Comparison of ENCODE assay signal across 1 cellular context in the genomic region with DNA sequence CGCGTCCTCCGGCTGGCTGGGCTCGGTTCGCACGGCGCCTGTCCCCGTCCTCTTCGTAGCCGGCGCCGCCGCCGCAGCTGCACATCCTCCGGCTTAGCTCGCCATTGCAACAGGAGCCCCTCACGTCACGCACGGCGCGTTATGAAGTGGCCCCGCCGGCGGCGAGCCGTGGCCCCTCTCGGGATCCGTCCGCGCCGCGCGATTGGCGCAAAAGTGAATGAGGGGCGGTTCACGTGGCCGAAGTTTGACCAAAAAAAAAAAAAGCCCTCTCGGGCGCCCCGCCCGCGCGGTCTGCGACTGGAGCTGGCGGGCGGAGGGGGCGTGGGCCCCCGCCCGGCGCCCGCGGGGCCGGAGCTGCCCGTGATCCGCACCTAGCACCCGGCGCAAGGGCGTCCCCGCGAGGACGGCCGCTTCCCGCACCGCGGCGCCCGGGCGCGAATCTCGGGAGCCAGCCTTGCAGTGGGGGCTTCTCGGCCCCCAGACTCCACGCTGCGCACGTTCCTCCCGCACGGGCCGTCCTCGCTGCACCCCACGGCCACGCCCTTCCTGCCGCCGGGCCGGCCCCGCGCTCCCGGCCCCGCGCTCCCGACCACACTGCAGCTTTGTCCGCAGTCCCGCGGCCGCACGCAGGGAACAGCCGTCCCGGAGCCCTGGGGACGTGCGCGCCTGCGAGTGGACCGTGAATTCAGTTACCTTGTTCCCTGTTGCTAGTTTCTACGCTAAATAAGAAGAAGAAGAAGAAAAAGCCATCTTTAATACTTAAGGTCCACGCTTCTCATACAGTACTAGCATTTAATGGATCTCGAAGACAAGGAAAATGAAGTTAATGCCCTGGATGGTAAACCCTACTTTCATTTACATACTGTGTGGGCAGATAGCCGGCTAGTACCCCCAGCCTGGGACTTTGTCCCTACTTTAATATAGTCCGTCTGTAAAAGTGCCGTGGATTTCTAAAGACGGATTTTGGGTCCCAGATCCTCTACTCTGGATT.
TF ChIP-seq lines count a peak whose summit lies in the region.

A gene with protein sequence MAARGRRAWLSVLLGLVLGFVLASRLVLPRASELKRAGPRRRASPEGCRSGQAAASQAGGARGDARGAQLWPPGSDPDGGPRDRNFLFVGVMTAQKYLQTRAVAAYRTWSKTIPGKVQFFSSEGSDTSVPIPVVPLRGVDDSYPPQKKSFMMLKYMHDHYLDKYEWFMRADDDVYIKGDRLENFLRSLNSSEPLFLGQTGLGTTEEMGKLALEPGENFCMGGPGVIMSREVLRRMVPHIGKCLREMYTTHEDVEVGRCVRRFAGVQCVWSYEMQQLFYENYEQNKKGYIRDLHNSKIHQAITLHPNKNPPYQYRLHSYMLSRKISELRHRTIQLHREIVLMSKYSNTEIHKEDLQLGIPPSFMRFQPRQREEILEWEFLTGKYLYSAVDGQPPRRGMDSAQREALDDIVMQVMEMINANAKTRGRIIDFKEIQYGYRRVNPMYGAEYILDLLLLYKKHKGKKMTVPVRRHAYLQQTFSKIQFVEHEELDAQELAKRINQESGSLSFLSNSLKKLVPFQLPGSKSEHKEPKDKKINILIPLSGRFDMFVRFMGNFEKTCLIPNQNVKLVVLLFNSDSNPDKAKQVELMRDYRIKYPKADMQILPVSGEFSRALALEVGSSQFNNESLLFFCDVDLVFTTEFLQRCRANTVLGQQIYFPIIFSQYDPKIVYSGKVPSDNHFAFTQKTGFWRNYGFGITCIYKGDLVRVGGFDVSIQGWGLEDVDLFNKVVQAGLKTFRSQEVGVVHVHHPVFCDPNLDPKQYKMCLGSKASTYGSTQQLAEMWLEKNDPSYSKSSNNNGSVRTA (minus strand): TSS at position 219 of the 991 bp plus-strand sequence. CDS start 592 bp downstream, outside the sequence.

TF ChIP-seq in WTC11, 78 proteins besides CTCF, POLR2A, EP300 and RAD21 (continued from another document):
- TF ChIP-seq IRF2 (CRISPR knock-in tag; IDR thresholded peaks at IDR 0.05; ENCODE audit: borderline replicate concordance, low read depth) (peak; percentile 47; the same call in 1 of the 2 replicates), JAZF1 (CRISPR knock-in tag; IDR thresholded peaks at IDR 0.05) (no peak), FOXJ3 (CRISPR knock-in tag; IDR thresholded peaks at IDR 0.05; ENCODE audit: borderline replicate concordance) (no peak), MXD4 (CRISPR knock-in tag; IDR thresholded peaks at IDR 0.05; ENCODE audit: borderline replicate concordance) (no peak), ELF4 (CRISPR knock-in tag; IDR thresholded peaks at IDR 0.05; ENCODE audit: low read depth) (no peak), CREB1 (CRISPR knock-in tag; IDR thresholded peaks at IDR 0.05) (no peak), SMAD4 (CRISPR knock-in tag; IDR thresholded peaks at IDR 0.05) (no peak), GABPB1 (CRISPR knock-in tag; IDR thresholded peaks at IDR 0.05) (0 out of 2 replicates have a peak, but pooled peaks have one; percentile 44), KAT7 (CRISPR knock-in tag; IDR thresholded peaks at IDR 0.05; ENCODE audit: borderline replicate concordance) (0 out of 2 replicates have a peak, but pooled peaks have one; percentile 11), CBFB (CRISPR knock-in tag; IDR thresholded peaks at IDR 0.05; ENCODE audit: low read depth) (no peak)
- TF ChIP-seq, protein P1, sequence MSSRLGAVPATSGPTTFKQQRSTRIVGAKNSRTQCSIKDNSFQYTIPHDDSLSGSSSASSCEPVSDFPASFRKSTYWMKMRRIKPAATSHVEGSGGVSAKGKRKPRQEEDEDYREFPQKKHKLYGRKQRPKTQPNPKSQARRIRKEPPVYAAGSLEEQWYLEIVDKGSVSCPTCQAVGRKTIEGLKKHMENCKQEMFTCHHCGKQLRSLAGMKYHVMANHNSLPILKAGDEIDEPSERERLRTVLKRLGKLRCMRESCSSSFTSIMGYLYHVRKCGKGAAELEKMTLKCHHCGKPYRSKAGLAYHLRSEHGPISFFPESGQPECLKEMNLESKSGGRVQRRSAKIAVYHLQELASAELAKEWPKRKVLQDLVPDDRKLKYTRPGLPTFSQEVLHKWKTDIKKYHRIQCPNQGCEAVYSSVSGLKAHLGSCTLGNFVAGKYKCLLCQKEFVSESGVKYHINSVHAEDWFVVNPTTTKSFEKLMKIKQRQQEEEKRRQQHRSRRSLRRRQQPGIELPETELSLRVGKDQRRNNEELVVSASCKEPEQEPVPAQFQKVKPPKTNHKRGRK (CRISPR knock-in tag; IDR thresholded peaks at IDR 0.05; ENCODE audit: borderline replicate concordance): no peak
- TF ChIP-seq, protein P2, sequence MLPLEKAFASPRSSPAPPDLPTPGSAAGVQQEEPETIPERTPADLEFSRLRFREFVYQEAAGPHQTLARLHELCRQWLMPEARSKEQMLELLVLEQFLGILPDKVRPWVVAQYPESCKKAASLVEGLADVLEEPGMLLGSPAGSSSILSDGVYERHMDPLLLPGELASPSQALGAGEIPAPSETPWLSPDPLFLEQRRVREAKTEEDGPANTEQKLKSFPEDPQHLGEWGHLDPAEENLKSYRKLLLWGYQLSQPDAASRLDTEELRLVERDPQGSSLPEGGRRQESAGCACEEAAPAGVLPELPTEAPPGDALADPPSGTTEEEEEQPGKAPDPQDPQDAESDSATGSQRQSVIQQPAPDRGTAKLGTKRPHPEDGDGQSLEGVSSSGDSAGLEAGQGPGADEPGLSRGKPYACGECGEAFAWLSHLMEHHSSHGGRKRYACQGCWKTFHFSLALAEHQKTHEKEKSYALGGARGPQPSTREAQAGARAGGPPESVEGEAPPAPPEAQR (CRISPR knock-in tag; IDR thresholded peaks at IDR 0.05): no peak
- TF ChIP-seq, protein P3, sequence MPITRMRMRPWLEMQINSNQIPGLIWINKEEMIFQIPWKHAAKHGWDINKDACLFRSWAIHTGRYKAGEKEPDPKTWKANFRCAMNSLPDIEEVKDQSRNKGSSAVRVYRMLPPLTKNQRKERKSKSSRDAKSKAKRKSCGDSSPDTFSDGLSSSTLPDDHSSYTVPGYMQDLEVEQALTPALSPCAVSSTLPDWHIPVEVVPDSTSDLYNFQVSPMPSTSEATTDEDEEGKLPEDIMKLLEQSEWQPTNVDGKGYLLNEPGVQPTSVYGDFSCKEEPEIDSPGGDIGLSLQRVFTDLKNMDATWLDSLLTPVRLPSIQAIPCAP (CRISPR knock-in tag; IDR thresholded peaks at IDR 0.05): no peak
- TF ChIP-seq, protein P4, sequence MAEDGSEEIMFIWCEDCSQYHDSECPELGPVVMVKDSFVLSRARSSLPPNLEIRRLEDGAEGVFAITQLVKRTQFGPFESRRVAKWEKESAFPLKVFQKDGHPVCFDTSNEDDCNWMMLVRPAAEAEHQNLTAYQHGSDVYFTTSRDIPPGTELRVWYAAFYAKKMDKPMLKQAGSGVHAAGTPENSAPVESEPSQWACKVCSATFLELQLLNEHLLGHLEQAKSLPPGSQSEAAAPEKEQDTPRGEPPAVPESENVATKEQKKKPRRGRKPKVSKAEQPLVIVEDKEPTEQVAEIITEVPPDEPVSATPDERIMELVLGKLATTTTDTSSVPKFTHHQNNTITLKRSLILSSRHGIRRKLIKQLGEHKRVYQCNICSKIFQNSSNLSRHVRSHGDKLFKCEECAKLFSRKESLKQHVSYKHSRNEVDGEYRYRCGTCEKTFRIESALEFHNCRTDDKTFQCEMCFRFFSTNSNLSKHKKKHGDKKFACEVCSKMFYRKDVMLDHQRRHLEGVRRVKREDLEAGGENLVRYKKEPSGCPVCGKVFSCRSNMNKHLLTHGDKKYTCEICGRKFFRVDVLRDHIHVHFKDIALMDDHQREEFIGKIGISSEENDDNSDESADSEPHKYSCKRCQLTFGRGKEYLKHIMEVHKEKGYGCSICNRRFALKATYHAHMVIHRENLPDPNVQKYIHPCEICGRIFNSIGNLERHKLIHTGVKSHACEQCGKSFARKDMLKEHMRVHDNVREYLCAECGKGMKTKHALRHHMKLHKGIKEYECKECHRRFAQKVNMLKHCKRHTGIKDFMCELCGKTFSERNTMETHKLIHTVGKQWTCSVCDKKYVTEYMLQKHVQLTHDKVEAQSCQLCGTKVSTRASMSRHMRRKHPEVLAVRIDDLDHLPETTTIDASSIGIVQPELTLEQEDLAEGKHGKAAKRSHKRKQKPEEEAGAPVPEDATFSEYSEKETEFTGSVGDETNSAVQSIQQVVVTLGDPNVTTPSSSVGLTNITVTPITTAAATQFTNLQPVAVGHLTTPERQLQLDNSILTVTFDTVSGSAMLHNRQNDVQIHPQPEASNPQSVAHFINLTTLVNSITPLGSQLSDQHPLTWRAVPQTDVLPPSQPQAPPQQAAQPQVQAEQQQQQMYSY (CRISPR knock-in tag; IDR thresholded peaks at IDR 0.05): no peak
TF ChIP-seq in WTC11: peak in this region for 15.
